25 cellular contexts compared by ENCODE assay signal in genomic region chr2:162994718-162995117, GRCh38.
"Had no signal": no experiment of that assay in that cellular context is flagged by ENCODE, and none has a peak within 500 bp of the region (broad histone marks: within the 10 kb centered on the region; RNA-seq: fewer than 3 reads in every experiment).

No MANE protein-coding gene starts in this region.

- H3K9me3 Mint-ChIP-seq: activated CD4-positive, alpha-beta memory T cell treated with anti-CD3 and anti-CD28 coated beads, Interleukin-2, amount 10 ng/mL, durations not matched to agents 7 days and 5 days; activated CD4-positive, alpha-beta T cell treated with anti-CD3 and anti-CD28 coated beads, Interleukin-2, amount 10 ng/mL, durations not matched to agents 24 days and 14 days had no signal

- H3K9me3 ChIP-seq: breast epithelium, esophagus squamous epithelium, mucosa of descending colon, suprapubic skin, tibial nerve had no signal

- H3K4me1 Mint-ChIP-seq: activated CD4-positive, alpha-beta memory T cell treated with anti-CD3 and anti-CD28 coated beads, Interleukin-2, amount 10 ng/mL, durations not matched to agents 7 days and 5 days; activated CD4-positive, alpha-beta T cell treated with anti-CD3 and anti-CD28 coated beads, Interleukin-2, amount 10 ng/mL, durations not matched to agents 24 days and 14 days; activated naive CD8-positive, alpha-beta T cell treated with anti-CD3 and anti-CD28 coated beads, Interleukin-2, amount 50 U/mL, for 24 hours had no signal

- H3K36me3 Mint-ChIP-seq: natural killer cell treated with Interleukin-12 subunit alpha and Interleukin-12 subunit beta and Interleukin-15 and Interleukin-18, amount 100 ng/mL, for 72 hours had no signal

- H3K27me3 Mint-ChIP-seq: activated CD4-positive, alpha-beta memory T cell treated with anti-CD3 and anti-CD28 coated beads, Interleukin-2, amount 10 ng/mL, durations not matched to agents 7 days and 5 days; activated CD4-positive, alpha-beta T cell treated with anti-CD3 and anti-CD28 coated beads, Interleukin-2, amount 10 ng/mL, durations not matched to agents 24 days and 14 days; activated naive CD8-positive, alpha-beta T cell treated with anti-CD3 and anti-CD28 coated beads, Interleukin-2, amount 50 U/mL, for 24 hours; activated T-cell treated with anti-CD3 and anti-CD28 coated beads, Interleukin-2, amount 50 U/mL, for 24 hours; dendritic cell treated with granulocyte-macrophage colony-stimulating factor and Interleukin-4, amounts not matched to agents 40 ng/mL and 50 ng/mL, for 4 days; natural killer cell treated with Interleukin-12 subunit alpha and Interleukin-12 subunit beta and Interleukin-15 and Interleukin-18, amount 100 ng/mL, for 72 hours had no signal

- H3K4me3 Mint-ChIP-seq: activated CD4-positive, alpha-beta memory T cell treated with anti-CD3 and anti-CD28 coated beads, Interleukin-2, amount 10 ng/mL, durations not matched to agents 7 days and 5 days; activated CD4-positive, alpha-beta T cell treated with anti-CD3 and anti-CD28 coated beads, Interleukin-2, amount 10 ng/mL, durations not matched to agents 24 days and 14 days; activated naive CD8-positive, alpha-beta T cell treated with anti-CD3 and anti-CD28 coated beads, Interleukin-2, amount 50 U/mL, for 24 hours; activated T-cell treated with anti-CD3 and anti-CD28 coated beads, Interleukin-2, amount 50 U/mL, for 24 hours; dendritic cell treated with granulocyte-macrophage colony-stimulating factor and Interleukin-4, amounts not matched to agents 40 ng/mL and 50 ng/mL, for 4 days; natural killer cell treated with Interleukin-12 subunit alpha and Interleukin-12 subunit beta and Interleukin-15 and Interleukin-18, amount 100 ng/mL, for 72 hours had no signal

- H3K36me3 ChIP-seq: breast epithelium, esophagus squamous epithelium, spleen, suprapubic skin, tibial nerve, WERI-Rb-1 had no signal

- ATAC-seq: activated naive CD8-positive, alpha-beta T cell treated with anti-CD3 and anti-CD28 coated beads, Interleukin-2, amount 50 U/mL, for 24 hours; left ventricle myocardium superior; mucosa of descending colon; natural killer cell treated with Interleukin-12 subunit alpha and Interleukin-12 subunit beta and Interleukin-15 and Interleukin-18, amount 100 ng/mL, for 72 hours; right cardiac atrium had no signal

- H3K27me3 ChIP-seq: breast epithelium, esophagus squamous epithelium, spleen, suprapubic skin, tibial nerve had no signal

- H3K4me1 ChIP-seq: breast epithelium, esophagus squamous epithelium, spleen, suprapubic skin, tibial nerve had no signal

- DNase-seq: activated CD4-positive, alpha-beta memory T cell treated with anti-CD3 and anti-CD28 coated beads, Interleukin-2, amount 10 ng/mL, durations not matched to agents 7 days and 5 days; activated CD4-positive, alpha-beta T cell treated with anti-CD3 and anti-CD28 coated beads, Interleukin-2, amount 10 ng/mL, durations not matched to agents 24 days and 14 days; activated CD4-positive, CD25-positive, alpha-beta regulatory T cell treated with anti-CD3 and anti-CD28 coated beads, Interleukin-2, amount 50 U/mL, for 72 hours; activated CD8-positive, alpha-beta memory T cell treated with anti-CD3 and anti-CD28 coated beads, Interleukin-2, amount 50 U/mL, for 48 hours; activated gamma-delta T cell; activated naive CD4-positive, alpha-beta T cell treated with anti-CD3 and anti-CD28 coated beads, Interleukin-2, amount 50 U/mL, for 16 hours; activated naive CD8-positive, alpha-beta T cell treated with anti-CD3 and anti-CD28 coated beads, Interleukin-2, amount 50 U/mL, for 24 hours; activated T-cell treated with anti-CD3 and anti-CD28 coated beads, Interleukin-2, amount 50 U/mL, for 24 hours; central memory CD4-positive, alpha-beta T cell; esophagus squamous epithelium; glutamatergic neuron; islet precursor cell; left ventricle myocardium superior; mucosa of descending colon; posterior cingulate gyrus; right cardiac atrium; spleen; stimulated activated naive CD4-positive, alpha-beta T cell; T-helper 9 cell; WERI-Rb-1 had no signal

- H3K4me3 ChIP-seq: breast epithelium, esophagus squamous epithelium, mucosa of descending colon, spleen, suprapubic skin, tibial nerve had no signal

- H3K27ac Mint-ChIP-seq: activated CD4-positive, alpha-beta memory T cell treated with anti-CD3 and anti-CD28 coated beads, Interleukin-2, amount 10 ng/mL, durations not matched to agents 7 days and 5 days; activated CD4-positive, alpha-beta T cell treated with anti-CD3 and anti-CD28 coated beads, Interleukin-2, amount 10 ng/mL, durations not matched to agents 24 days and 14 days; activated naive CD8-positive, alpha-beta T cell treated with anti-CD3 and anti-CD28 coated beads, Interleukin-2, amount 50 U/mL, for 24 hours; activated T-cell treated with anti-CD3 and anti-CD28 coated beads, Interleukin-2, amount 50 U/mL, for 24 hours; dendritic cell treated with granulocyte-macrophage colony-stimulating factor and Interleukin-4, amounts not matched to agents 40 ng/mL and 50 ng/mL, for 4 days; natural killer cell treated with Interleukin-12 subunit alpha and Interleukin-12 subunit beta and Interleukin-15 and Interleukin-18, amount 100 ng/mL, for 72 hours had no signal

- H3K27ac ChIP-seq: breast epithelium, esophagus squamous epithelium, spleen, suprapubic skin, tibial nerve, WERI-Rb-1 had no signal
